16 cellular contexts compared by ENCODE assay signal in the genomic region with DNA sequence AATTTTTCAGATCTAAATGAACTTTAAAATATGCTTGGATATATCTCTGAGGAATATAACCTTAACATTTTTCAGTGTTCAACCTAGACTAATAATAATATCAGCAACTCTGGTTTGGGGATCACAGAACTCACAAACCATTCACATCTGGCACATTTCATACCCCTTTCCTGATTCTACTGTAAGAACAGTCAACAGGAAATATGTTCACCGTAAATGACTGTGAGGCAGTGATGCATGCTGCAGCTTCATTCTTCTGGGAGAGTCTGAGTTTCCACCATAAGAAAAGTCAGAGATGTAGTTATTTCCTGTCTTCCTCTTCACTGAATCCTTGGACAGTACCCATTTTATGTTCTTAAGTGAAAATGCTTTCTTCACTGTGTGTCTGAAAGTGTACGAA.
DNase-seq lines count a peak whose midpoint lies in the region; ATAC-seq and TF ChIP-seq lines count a peak whose summit lies in the region.
"Had no signal": no experiment of that assay in that cellular context is flagged by ENCODE, and none has a peak within 500 bp of the region (broad histone marks: within the 10 kb centered on the region; RNA-seq: fewer than 3 reads in every experiment).

No MANE protein-coding gene starts in this region.

- peaks cover 15% of the 10 kb centered on the region for H3K4me1 ChIP-seq in CD8-positive, alpha-beta T cell (ENCODE audit: insufficient read depth, low read length)
- H3K4me1 ChIP-seq in mucosa of descending colon (ENCODE audit: low read depth), result no peaks in the 10 kb centered on the region
- no peaks in the 10 kb centered on the region for H3K4me1 ChIP-seq in ascending aorta
- H3K4me1 ChIP-seq in spleen, result peaks cover 0 to 22% (median 10%) of the 10 kb centered on the region in 6 donors

- H3K27me3 Mint-ChIP-seq in CD8-positive, alpha-beta T cell (ENCODE audit: low read depth), result peaks cover 2% of the 10 kb centered on the region

- no peak for DNase-seq in CD8-positive, alpha-beta T cell
- peak; percentile 29 for DNase-seq in HT1080 (ENCODE audit: low read depth)
- peak; percentile 58 for DNase-seq in choroid plexus epithelial cell (ENCODE audit: low read depth)
- no peak for DNase-seq in mucosa of descending colon
- no peak for DNase-seq in NCI-H1436 treated with DMSO at 0.1 percent for 48 hours (lab: John Stamatoyannopoulos, UW)
- DNase-seq in ascending aorta (ENCODE audit: low spot score in 2 of 2), result no peak
- no peak for DNase-seq in spleen
- DNase-seq: caudate nucleus; mammary epithelial cell; NCI-H1048; stimulated activated CD4-positive, alpha-beta T cell treated with anti-CD3 and anti-CD28 coated beads, Interleukin-2, amount 100 ng/mL, for 48 hours; stimulated activated CD8-positive, alpha-beta memory T cell treated with anti-CD3 and anti-CD28 coated beads, Interleukin-4, amount 100 ng/mL, for 48 hours; testis had no signal

- H3K9me3 ChIP-seq in CD8-positive, alpha-beta T cell (ENCODE audit: low read length), result no peaks in the 10 kb centered on the region
- H3K9me3 ChIP-seq in mucosa of descending colon (no peaks in the 10 kb centered on the region), ascending aorta (no peaks in the 10 kb centered on the region), spleen (no peaks in the 10 kb centered on the region)
- H3K9me3 ChIP-seq: HAP-1, testis had no signal

- no peaks in the 10 kb centered on the region for H3K36me3 Mint-ChIP-seq in CD8-positive, alpha-beta T cell
- H3K36me3 Mint-ChIP-seq: WTC11 had no signal

- H3K27ac Mint-ChIP-seq in CD8-positive, alpha-beta T cell, result peak overlapping the region; percentile 49
- H3K27ac Mint-ChIP-seq: WTC11 had no signal

- intact Hi-C loops in CD8-positive, alpha-beta T cell (cut with DNase I, micrococcal nuclease), result loop anchor here in 1 of 2 experiments (5.0 kb wide), 1 partner anchor 34 kb away; no protein-coding TSS in a partner anchor
- intact Hi-C loops in mucosa of descending colon (cut with DNase I, micrococcal nuclease), result no loop called here
- intact Hi-C loops in ascending aorta (cut with DNase I), result no loop called here
- intact Hi-C loops in spleen (cut with DNase I; ENCODE audit: low total_unique reads), result no loop called here

- no peak for TF ChIP-seq CTCF in CD8-positive, alpha-beta T cell (IDR thresholded peaks at IDR 0.05)
- TF ChIP-seq CTCF in choroid plexus epithelial cell (conservative IDR thresholded peaks at IDR 0.05; ENCODE audit: low read depth, low read length), result no peak
- no peak for TF ChIP-seq CTCF in mucosa of descending colon (IDR thresholded peaks at IDR 0.05)
- no peak for TF ChIP-seq CTCF in ascending aorta (IDR thresholded peaks at IDR 0.05)
- no peak for TF ChIP-seq CTCF in spleen (IDR thresholded peaks at IDR 0.05 in 8 of 11, conservative IDR thresholded peaks at IDR 0.05 in 3 of 11)

- no peak overlapping the region for H3K4me3 Mint-ChIP-seq in CD8-positive, alpha-beta T cell
- H3K4me3 Mint-ChIP-seq: WTC11 had no signal

- H3K9me3 Mint-ChIP-seq in CD8-positive, alpha-beta T cell, result no peaks in the 10 kb centered on the region
- H3K9me3 Mint-ChIP-seq: WTC11 had no signal

- no peak for TF ChIP-seq POLR2A in spleen (IDR thresholded peaks at IDR 0.05)

- POLR2A ChIA-PET in CD8-positive, alpha-beta T cell (lab: Charles Lee), result no interaction called here

- no peak for ATAC-seq in CD8-positive, alpha-beta T cell
- ATAC-seq in mucosa of descending colon, result peak; percentile 57
- ATAC-seq: WTC11 had no signal

- no peaks in the 10 kb centered on the region for H3K27me3 ChIP-seq in CD8-positive, alpha-beta T cell (ENCODE audit: insufficient read depth, low read length)
- H3K27me3 ChIP-seq in ascending aorta (no peaks in the 10 kb centered on the region), spleen (replicated peaks in 1 of 7) (no peaks in the 10 kb centered on the region)
- H3K27me3 ChIP-seq: testis had no signal

- H3K4me1 Mint-ChIP-seq in CD8-positive, alpha-beta T cell (ENCODE audit: low read depth), result peaks cover 21% of the 10 kb centered on the region

- H3K4me3 ChIP-seq in CD8-positive, alpha-beta T cell (ENCODE audit: low read depth, low read length), result no peak overlapping the region
- H3K4me3 ChIP-seq in choroid plexus epithelial cell (ENCODE audit: low read depth, low read length) (no peak overlapping the region), mucosa of descending colon (no peak overlapping the region), ascending aorta (no peak overlapping the region), spleen (no peak overlapping the region)
- H3K4me3 ChIP-seq: HAP-1, testis had no signal

- H3K36me3 ChIP-seq in CD8-positive, alpha-beta T cell (ENCODE audit: insufficient read depth, low read length), result no peaks in the 10 kb centered on the region
- H3K36me3 ChIP-seq in mucosa of descending colon (ENCODE audit: low read depth) (no peaks in the 10 kb centered on the region), ascending aorta (no peaks in the 10 kb centered on the region), spleen (no peaks in the 10 kb centered on the region)
- H3K36me3 ChIP-seq: HAP-1 had no signal

- H3K27ac ChIP-seq in CD8-positive, alpha-beta T cell (ENCODE audit: low read depth, low read length), result no peak overlapping the region
- H3K27ac ChIP-seq in ascending aorta (no peak overlapping the region), spleen (peak overlapping the region in 1 of 8 donors; percentile 8)
- H3K27ac ChIP-seq: C4-2B, testis had no signal

- CTCF ChIA-PET in CD8-positive, alpha-beta T cell (lab: Charles Lee), result interaction anchor here (0.9 to 6.9 kb wide), 3 partner anchors 11 to 61 kb away, joined by 3 to 49 read pairs (median 12); no protein-coding TSS in a partner anchor

- 41 to 45% (median 42%) methylated on average over 2 of the region's 2 CpGs for WGBS in spleen, 5 donors

Comparison
In these comparisons a context has a peak if more than half of its experiments do, and no peak if none do; other contexts are left out.
1. DNase-seq: peak in HT1080 (single experiment) and choroid plexus epithelial cell (single experiment); none in CD8-positive, alpha-beta T cell (0 of 7), mucosa of descending colon (0 of 3), NCI-H1436 treated with DMSO at 0.1 percent for 48 hours (single experiment), ascending aorta (0 of 2) and spleen (single experiment).